Comparison of ENCODE assay signal across 11 cellular contexts in genomic region chr7:100582650-100583049, GRCh38. TPM values are rescaled to one million over a fixed set of nuclear protein-coding genes. Genes with fewer than 3 reads are reported as not detected.
DNase-seq lines count a peak whose midpoint lies in the region; ATAC-seq, FAIRE-seq and TF ChIP-seq lines count a peak whose summit lies in the region.
"Had no signal": no experiment of that assay in that cellular context is flagged by ENCODE, and none has a peak within 500 bp of the region (broad histone marks: within the 10 kb centered on the region; RNA-seq: fewer than 3 reads in every experiment).

No MANE protein-coding gene starts in this region.

- H3K4me2 ChIP-seq in K562 (ENCODE audit: insufficient read depth, low read length): peak overlapping the region; percentile 12; the same call in 1 of the 2 replicates

- H3K9me3 ChIP-seq in liver (ENCODE audit: control insufficient read depth in 4 of 4, low read length in 3 of 4) (no peaks in the 10 kb centered on the region), right lobe of liver (no peaks in the 10 kb centered on the region), K562 (replicated peaks; ENCODE audit: control insufficient read depth, insufficient read depth, low read depth, low read length) (no peaks in the 10 kb centered on the region), muscle layer of duodenum (ENCODE audit: control insufficient read depth in 1 of 2, low read length in 2 of 2) (no peaks in the 10 kb centered on the region), upper lobe of right lung (no peaks in the 10 kb centered on the region)
- H3K9me3 ChIP-seq: Caco-2 had no signal

- DNase-seq in right lobe of liver (no peak), K562 (ENCODE audit: extremely low read depth in 1 of 4, low spot score in 3 of 4) (no peak), upper lobe of right lung (no peak), DMS53 treated with DMSO at 0.1 percent for 48 hours (lab: John Stamatoyannopoulos, UW; ENCODE audit: unreplicated experiment) (no peak), GM19240 (ENCODE audit: insufficient read length, low spot score) (no peak)
- DNase-seq: Caco-2, NCI-H187 had no signal

- no peak for ATAC-seq in right lobe of liver
- no peak for ATAC-seq in K562
- no peak for ATAC-seq in upper lobe of right lung
- ATAC-seq in GM19035 (IDR thresholded peaks at IDR 0.05; ENCODE audit: unreplicated experiment): no peak
- ATAC-seq: left ventricle myocardium superior had no signal

- H3K27me3 ChIP-seq in liver (ENCODE audit: control insufficient read depth in 4 of 4, insufficient read depth in 4 of 4, low read length in 3 of 4) (no peaks in the 10 kb centered on the region), right lobe of liver (no peaks in the 10 kb centered on the region), K562 (ENCODE audit: control insufficient read depth in 2 of 2, insufficient read depth in 2 of 2, low read length in 2 of 2) (no peaks in the 10 kb centered on the region), muscle layer of duodenum (ENCODE audit: low read depth, low read length) (no peaks in the 10 kb centered on the region), upper lobe of right lung (no peaks in the 10 kb centered on the region)

- 77% methylated on average over 11 of the region's 11 CpGs for WGBS in liver
- 52% methylated on average over 6 of the region's 11 CpGs for WGBS in right lobe of liver (ENCODE audit: insufficient coverage, low coverage, low lambda C conversion rate, missing lambda C conversion rate)
- WGBS in K562 (ENCODE audit: insufficient coverage, low coverage, missing lambda C conversion rate): 63% methylated on average over 10 of the region's 11 CpGs

- TF ChIP-seq CTCF in liver (IDR thresholded peaks at IDR 0.05; ENCODE audit: low read depth, low read length, missing input control) (no peak), right lobe of liver (IDR thresholded peaks at IDR 0.05) (no peak), K562 (IDR thresholded peaks at IDR 0.05 in 2 of 3, conservative IDR thresholded peaks at IDR 0.05 in 1 of 3; ENCODE audit: insufficient read depth in 2 of 3, low read depth in 1 of 3, low read length in 3 of 3) (no peak), upper lobe of right lung (IDR thresholded peaks at IDR 0.05) (no peak)

- H3K36me3 ChIP-seq in liver (ENCODE audit: control insufficient read depth in 4 of 4, insufficient read depth in 3 of 4, low read depth in 1 of 4, low read length in 3 of 4) (peaks cover 23 to 43% (median 26%) of the 10 kb centered on the region in 4 donors), right lobe of liver (peaks cover 0 to 39% (median 14%) of the 10 kb centered on the region in 4 donors), K562 (ENCODE audit: control insufficient read depth, insufficient read depth, low read length) (peaks cover 64% of the 10 kb centered on the region), muscle layer of duodenum (ENCODE audit: control insufficient read depth in 1 of 2, insufficient read depth in 2 of 2, low read length in 2 of 2) (peaks cover 35 to 55% of the 10 kb centered on the region in 2 donors), upper lobe of right lung (peaks cover 52% of the 10 kb centered on the region)

- TF ChIP-seq POLR2A in right lobe of liver (IDR thresholded peaks at IDR 0.05) (no peak), K562 (conservative IDR thresholded peaks at IDR 0.05) (no peak)

- intact Hi-C loops in right lobe of liver (cut with DNase I) (loop anchor here in 1 of 2 donors (10.0 kb wide), 1 partner anchor 92 kb away; the partner anchor contains the start of gene GNB2), K562 (cut with micrococcal nuclease) (no loop called here), upper lobe of right lung (cut with DNase I) (no loop called here)

- POLR2A ChIA-PET in K562 (lab: Yijun Ruan, JAX): interaction anchor here (0.6 to 2.2 kb wide), 3 partner anchors 11 to 31 kb away, joined by 3 to 9 read pairs (median 3); no protein-coding TSS in a partner anchor

- CTCF ChIA-PET in K562 (lab: Yijun Ruan, JAX; ENCODE audit: low intra/inter-chr PET ratio): no interaction called here

- H3K4me3 ChIP-seq in liver (ENCODE audit: low read depth in 1 of 3, low read length in 3 of 3) (no peak overlapping the region), right lobe of liver (peak overlapping the region in 1 of 3 donors; percentile 99), K562 (no peak overlapping the region), muscle layer of duodenum (ENCODE audit: low read depth in 1 of 2, low read length in 2 of 2) (peak overlapping the region in 1 of 2 donors; percentile 25), upper lobe of right lung (peak overlapping the region; percentile 98)

- TF ChIP-seq RAD21 in liver (IDR thresholded peaks at IDR 0.05): no peak
- no peak for TF ChIP-seq RAD21 in K562 (CRISPR knock-in tag; conservative IDR thresholded peaks at IDR 0.05 in 1 of 2, IDR thresholded peaks at IDR 0.05 in 1 of 2)

- BruUV-seq in K562 (replicated peaks; lab: Mats Ljungman, UMichigan): no TSS peak

- no peak for TF ChIP-seq EP300 in K562 (IDR thresholded peaks at IDR 0.05; ENCODE audit: low read length)

- no peak overlapping the region for H2AFZ ChIP-seq in K562 (ENCODE audit: low read depth, low read length)

- H3K79me2 ChIP-seq in K562 (ENCODE audit: control insufficient read depth, insufficient read depth, low read length): peaks cover 31% of the 10 kb centered on the region

- no peak for FAIRE-seq in K562 (lab: Jason Lieb, UNC)

- in situ Hi-C loops in K562 (cut with MboI): no loop called here

- H3K4me1 ChIP-seq in liver (ENCODE audit: control insufficient read depth in 4 of 4, insufficient read depth in 4 of 4, low read length in 3 of 4): peaks cover 2 to 38% (median 23%) of the 10 kb centered on the region in 4 donors
- peaks cover 0 to 21% (median 7%) of the 10 kb centered on the region in 4 donors for H3K4me1 ChIP-seq in right lobe of liver
- H3K4me1 ChIP-seq in K562 (replicated peaks in 1 of 2; ENCODE audit: control insufficient read depth in 2 of 2, insufficient read depth in 2 of 2, low read length in 2 of 2): peaks cover 26 to 64% of the 10 kb centered on the region in 2 experiments
- H3K4me1 ChIP-seq in muscle layer of duodenum (ENCODE audit: control insufficient read depth in 1 of 2, insufficient read depth in 2 of 2, low read length in 2 of 2): peaks cover 12 to 38% of the 10 kb centered on the region in 2 donors
- peaks cover 41% of the 10 kb centered on the region for H3K4me1 ChIP-seq in upper lobe of right lung

- peaks cover 24% of the 10 kb centered on the region for H4K20me1 ChIP-seq in K562 (replicated peaks; ENCODE audit: control insufficient read depth, insufficient read depth, low read length)

- peaks cover 12% of the 10 kb centered on the region for H3K9me1 ChIP-seq in K562 (ENCODE audit: control insufficient read depth, insufficient read depth, low read length)

- no peak overlapping the region for H3K9ac ChIP-seq in liver (ENCODE audit: low read depth in 1 of 2, low read length in 2 of 2)
- peak overlapping the region in 1 of 2 experiments; percentile 80; a peak in 1 of 4 replicates for H3K9ac ChIP-seq in K562 (ENCODE audit: insufficient read depth in 1 of 2, low read depth in 2 of 2, low read length in 2 of 2)

- H3K27ac ChIP-seq in liver (ENCODE audit: low read depth in 1 of 2, low read length in 2 of 2) (peak overlapping the region; percentile 69 to 97), right lobe of liver (peak overlapping the region in 1 of 3 donors; percentile 53), K562 (ENCODE audit: extremely low read depth, low read depth, low read length) (no peak overlapping the region), muscle layer of duodenum (ENCODE audit: low read length) (peak overlapping the region; percentile 45), upper lobe of right lung (peak overlapping the region; percentile 99)

RNA-seq across cellular contexts. Expression of gene LRCH4, which starts 3.3 kb away (rescaled TPM):
- total RNA-seq in liver: 10 to 100 TPM in 1 of 2 donors, 1 to 10 TPM in 1; 8.2 to 25.8 TPM
- polyA plus RNA-seq in liver: 10 to 100 TPM in 1 of 2 donors, 1 to 10 TPM in 1; 9.1 to 16.9 TPM
- 10 to 100 TPM; 19.5 to 39.1 (median 24.7) TPM for total RNA-seq in right lobe of liver
- 117 and 377 TPM in 2 replicates for total RNA-seq in K562 (2011; cell fraction: chromatin; rRNA removed; ENCODE audit: low replicate concordance)
- 224 and 228 TPM in 2 replicates for total RNA-seq in K562 (2011; cell fraction: nucleolus; rRNA removed)
- 133 and 136 TPM in 2 replicates for total RNA-seq in K562 (2011; cell fraction: nucleoplasm; rRNA removed)
- total RNA-seq in K562 (2014; rRNA removed): 15.0 and 33.7 TPM in 2 replicates
- 3.3 and 6.0 TPM in 2 replicates for total RNA-seq in K562 (2014; rRNA removed; fragmentation: Illumina TruSeq; extraction: Trizol)
- total RNA-seq in K562 (2015; rRNA removed; fragmentation: Illumina TruSeq; extraction: Trizol): 15.0 and 17.2 TPM in 2 replicates
- total RNA-seq in K562 (2021): 56.0 and 63.3 TPM in 2 replicates
- polyA plus RNA-seq in K562 (2011; rRNA removed): 9.0 and 22.2 TPM in 2 replicates
- 8.5 and 16.9 TPM in 2 replicates for polyA plus RNA-seq in K562 (2011; cell fraction: cytosol; rRNA removed)
- polyA plus RNA-seq in K562 (2011; cell fraction: nucleus; rRNA removed): 184 and 234 TPM in 2 replicates
- polyA plus RNA-seq in K562 (2012): 28.5 and 77.6 TPM in 2 replicates
- polyA plus RNA-seq in K562 (2014; fragmentation: Illumina TruSeq; extraction: Trizol): 15.7 and 28.6 TPM in 2 replicates
- under 1 TPM; 0.06 to 0.25 TPM for polyA plus RNA-seq in K562 (2014; fragmentation: Nextera tagmentation; extraction: Ambion mirVana)
- 41.0 and 53.0 TPM in 2 replicates for polyA plus RNA-seq in K562 (2014; rRNA removed)
- 7.4 and 7.6 TPM in 2 replicates for polyA minus RNA-seq in K562 (2011; rRNA and poly(A)+ RNA removed)
- 25.4 and 28.8 TPM in 2 replicates for polyA minus RNA-seq in K562 (2011; cell fraction: cytosol; rRNA and poly(A)+ RNA removed)
- polyA minus RNA-seq in K562 (2011; cell fraction: nucleus; rRNA and poly(A)+ RNA removed): 61.5 and 71.8 TPM in 2 replicates
- total RNA-seq in upper lobe of right lung: 88.0 TPM

RNA-seq across cellular contexts. Expression of gene FBXO24, which starts 3.5 kb away (rescaled TPM):
- total RNA-seq in liver (1 to 10 TPM in 1 of 2 donors, under 1 TPM in 1; 0.67 to 1.3 TPM), right lobe of liver (1 to 10 TPM in 1 of 6 experiments, under 1 TPM in 5; 0.25 to 1.0 (median 0.45) TPM), K562 (2014; rRNA removed) (0.50 and 1.4 TPM in 2 replicates), K562 (2014; rRNA removed; fragmentation: Illumina TruSeq; extraction: Trizol) (0.10 and 0.33 TPM in 2 replicates), K562 (2015; rRNA removed; fragmentation: Illumina TruSeq; extraction: Trizol) (0.49 and 0.51 TPM in 2 replicates), K562 (2021) (0.94 and 0.95 TPM in 2 replicates), upper lobe of right lung (1.4 TPM)
- polyA plus RNA-seq in liver (under 1 TPM; 0.25 to 0.32 TPM), K562 (2011; rRNA removed) (0.50 and 0.57 TPM in 2 replicates), K562 (2014; fragmentation: Illumina TruSeq; extraction: Trizol) (0.42 and 0.80 TPM in 2 replicates), K562 (2014; fragmentation: Nextera tagmentation; extraction: Ambion mirVana) (under 1 TPM; 0.17 to 0.27 TPM), K562 (2014; rRNA removed) (0.73 and 1.3 TPM in 2 replicates)
- total RNA-seq in K562 (2011; cell fraction: chromatin; rRNA removed; ENCODE audit: low replicate concordance): 1.5 and 2.7 TPM in 2 replicates
- total RNA-seq in K562 (2011; cell fraction: nucleolus; rRNA removed): 1.6 and 2.0 TPM in 2 replicates
- total RNA-seq in K562 (2011; cell fraction: nucleoplasm; rRNA removed): 1.1 and 2.1 TPM in 2 replicates
- 0.86 and 1.00 TPM in 2 replicates for polyA plus RNA-seq in K562 (2011; cell fraction: cytosol; rRNA removed)
- 2.1 and 3.5 TPM in 2 replicates for polyA plus RNA-seq in K562 (2011; cell fraction: nucleus; rRNA removed)
- 0.52 and 1.0 TPM in 2 replicates for polyA plus RNA-seq in K562 (2012)
- 0.51 and 0.84 TPM in 2 replicates for polyA minus RNA-seq in K562 (2011; rRNA and poly(A)+ RNA removed)
- polyA minus RNA-seq in K562 (2011; cell fraction: cytosol; rRNA and poly(A)+ RNA removed): 0.67 TPM in 1 of 2 replicates, not detected in the other
- polyA minus RNA-seq in K562 (2011; cell fraction: nucleus; rRNA and poly(A)+ RNA removed): 0.67 and 0.78 TPM in 2 replicates

RNA-seq across cellular contexts. Expression of gene SAP25, which starts 8.9 kb away (rescaled TPM):
- total RNA-seq in liver (under 1 TPM in 1 of 2 donors, not detected in 1; 0.33 TPM), right lobe of liver (1 to 10 TPM in 3 of 6 experiments, under 1 TPM in 1, not detected in 2; 0.53 to 4.5 (median 2.2) TPM), K562 (2014; rRNA removed) (1.3 and 1.8 TPM in 2 replicates), K562 (2014; rRNA removed; fragmentation: Illumina TruSeq; extraction: Trizol) (0.48 TPM in 1 of 2 replicates, not detected in the other), K562 (2015; rRNA removed; fragmentation: Illumina TruSeq; extraction: Trizol) (1.1 TPM in 2 replicates), K562 (2021) (3.2 and 5.3 TPM in 2 replicates), upper lobe of right lung (6.4 TPM)
- polyA plus RNA-seq in liver (under 1 TPM; 0.56 to 0.84 TPM), K562 (2011; rRNA removed) (0.42 and 2.1 TPM in 2 replicates), K562 (2014; fragmentation: Illumina TruSeq; extraction: Trizol) (0.48 and 2.8 TPM in 2 replicates), K562 (2014; fragmentation: Nextera tagmentation; extraction: Ambion mirVana) (under 1 TPM; 0.13 to 0.14 TPM), K562 (2014; rRNA removed) (4.2 and 8.1 TPM in 2 replicates)
- 7.1 and 11.6 TPM in 2 replicates for total RNA-seq in K562 (2011; cell fraction: chromatin; rRNA removed; ENCODE audit: low replicate concordance)
- total RNA-seq in K562 (2011; cell fraction: nucleolus; rRNA removed): 13.0 and 18.8 TPM in 2 replicates
- 5.2 and 5.7 TPM in 2 replicates for total RNA-seq in K562 (2011; cell fraction: nucleoplasm; rRNA removed)
- polyA plus RNA-seq in K562 (2011; cell fraction: cytosol; rRNA removed): 0.96 and 3.5 TPM in 2 replicates
- 11.2 and 27.2 TPM in 2 replicates for polyA plus RNA-seq in K562 (2011; cell fraction: nucleus; rRNA removed)
- 4.8 and 12.8 TPM in 2 replicates for polyA plus RNA-seq in K562 (2012)
- not detected in 2 replicates for polyA minus RNA-seq in K562 (2011; rRNA and poly(A)+ RNA removed)
- not detected in 2 replicates for polyA minus RNA-seq in K562 (2011; cell fraction: cytosol; rRNA and poly(A)+ RNA removed)
- polyA minus RNA-seq in K562 (2011; cell fraction: nucleus; rRNA and poly(A)+ RNA removed): 2.0 and 3.4 TPM in 2 replicates

RNA-seq across cellular contexts. Expression of gene PCOLCE, which starts 19.5 kb away (rescaled TPM):
- total RNA-seq in liver: 10 to 100 TPM in 1 of 2 donors, 1 to 10 TPM in 1; 6.7 to 13.1 TPM
- polyA plus RNA-seq in liver: 10 to 100 TPM; 10.4 to 38.2 TPM
- 10 to 100 TPM; 10.9 to 48.5 (median 23.6) TPM for total RNA-seq in right lobe of liver
- total RNA-seq in K562 (2011; cell fraction: chromatin; rRNA removed; ENCODE audit: low replicate concordance): 11.5 and 28.7 TPM in 2 replicates
- total RNA-seq in K562 (2011; cell fraction: nucleolus; rRNA removed): 29.5 and 34.2 TPM in 2 replicates
- 23.0 and 24.9 TPM in 2 replicates for total RNA-seq in K562 (2011; cell fraction: nucleoplasm; rRNA removed)
- 13.5 and 14.1 TPM in 2 replicates for total RNA-seq in K562 (2014; rRNA removed)
- 3.8 and 4.5 TPM in 2 replicates for total RNA-seq in K562 (2014; rRNA removed; fragmentation: Illumina TruSeq; extraction: Trizol)
- total RNA-seq in K562 (2015; rRNA removed; fragmentation: Illumina TruSeq; extraction: Trizol): 8.9 and 10.0 TPM in 2 replicates
- total RNA-seq in K562 (2021): 32.4 and 33.9 TPM in 2 replicates
- polyA plus RNA-seq in K562 (2011; rRNA removed): 5.0 and 11.8 TPM in 2 replicates
- 9.0 and 11.0 TPM in 2 replicates for polyA plus RNA-seq in K562 (2011; cell fraction: cytosol; rRNA removed)
- 59.3 and 94.1 TPM in 2 replicates for polyA plus RNA-seq in K562 (2011; cell fraction: nucleus; rRNA removed)
- 21.8 and 34.6 TPM in 2 replicates for polyA plus RNA-seq in K562 (2012)
- polyA plus RNA-seq in K562 (2014; fragmentation: Illumina TruSeq; extraction: Trizol): 30.4 and 31.8 TPM in 2 replicates
- 1 to 10 TPM; 5.2 to 5.4 TPM for polyA plus RNA-seq in K562 (2014; fragmentation: Nextera tagmentation; extraction: Ambion mirVana)
- 28.0 and 28.6 TPM in 2 replicates for polyA plus RNA-seq in K562 (2014; rRNA removed)
- 1.6 and 2.0 TPM in 2 replicates for polyA minus RNA-seq in K562 (2011; rRNA and poly(A)+ RNA removed)
- 5.7 and 10.1 TPM in 2 replicates for polyA minus RNA-seq in K562 (2011; cell fraction: cytosol; rRNA and poly(A)+ RNA removed)
- polyA minus RNA-seq in K562 (2011; cell fraction: nucleus; rRNA and poly(A)+ RNA removed): 7.3 and 10.7 TPM in 2 replicates
- total RNA-seq in upper lobe of right lung: 57.2 TPM

RNA-seq across cellular contexts. Expression of gene MOSPD3, which starts 29.7 kb away (rescaled TPM):
- total RNA-seq in liver (1 to 10 TPM; 3.5 to 6.3 TPM), right lobe of liver (10 to 100 TPM in 5 of 6 experiments, 1 to 10 TPM in 1; 8.6 to 19.3 (median 13.9) TPM), K562 (2014; rRNA removed) (7.3 and 18.3 TPM in 2 replicates), K562 (2014; rRNA removed; fragmentation: Illumina TruSeq; extraction: Trizol) (3.4 and 4.3 TPM in 2 replicates), K562 (2015; rRNA removed; fragmentation: Illumina TruSeq; extraction: Trizol) (5.8 and 6.9 TPM in 2 replicates), K562 (2021) (29.0 and 32.1 TPM in 2 replicates), upper lobe of right lung (14.7 TPM)
- polyA plus RNA-seq in liver (10 to 100 TPM; 10.8 to 15.7 TPM), K562 (2011; rRNA removed) (9.1 and 18.6 TPM in 2 replicates), K562 (2014; fragmentation: Illumina TruSeq; extraction: Trizol) (15.3 and 27.4 TPM in 2 replicates), K562 (2014; fragmentation: Nextera tagmentation; extraction: Ambion mirVana) (1 to 10 TPM; 1.4 to 2.6 TPM), K562 (2014; rRNA removed) (14.1 and 15.0 TPM in 2 replicates)
- 7.4 and 17.6 TPM in 2 replicates for total RNA-seq in K562 (2011; cell fraction: chromatin; rRNA removed; ENCODE audit: low replicate concordance)
- 17.5 and 20.3 TPM in 2 replicates for total RNA-seq in K562 (2011; cell fraction: nucleolus; rRNA removed)
- total RNA-seq in K562 (2011; cell fraction: nucleoplasm; rRNA removed): 13.9 and 15.0 TPM in 2 replicates
- polyA plus RNA-seq in K562 (2011; cell fraction: cytosol; rRNA removed): 8.8 and 23.5 TPM in 2 replicates
- polyA plus RNA-seq in K562 (2011; cell fraction: nucleus; rRNA removed): 23.6 and 37.0 TPM in 2 replicates
- polyA plus RNA-seq in K562 (2012): 26.6 and 27.6 TPM in 2 replicates
- 2.5 and 3.4 TPM in 2 replicates for polyA minus RNA-seq in K562 (2011; rRNA and poly(A)+ RNA removed)
- 5.8 and 6.3 TPM in 2 replicates for polyA minus RNA-seq in K562 (2011; cell fraction: cytosol; rRNA and poly(A)+ RNA removed)
- 8.1 and 8.6 TPM in 2 replicates for polyA minus RNA-seq in K562 (2011; cell fraction: nucleus; rRNA and poly(A)+ RNA removed)
